In the genomic region with DNA sequence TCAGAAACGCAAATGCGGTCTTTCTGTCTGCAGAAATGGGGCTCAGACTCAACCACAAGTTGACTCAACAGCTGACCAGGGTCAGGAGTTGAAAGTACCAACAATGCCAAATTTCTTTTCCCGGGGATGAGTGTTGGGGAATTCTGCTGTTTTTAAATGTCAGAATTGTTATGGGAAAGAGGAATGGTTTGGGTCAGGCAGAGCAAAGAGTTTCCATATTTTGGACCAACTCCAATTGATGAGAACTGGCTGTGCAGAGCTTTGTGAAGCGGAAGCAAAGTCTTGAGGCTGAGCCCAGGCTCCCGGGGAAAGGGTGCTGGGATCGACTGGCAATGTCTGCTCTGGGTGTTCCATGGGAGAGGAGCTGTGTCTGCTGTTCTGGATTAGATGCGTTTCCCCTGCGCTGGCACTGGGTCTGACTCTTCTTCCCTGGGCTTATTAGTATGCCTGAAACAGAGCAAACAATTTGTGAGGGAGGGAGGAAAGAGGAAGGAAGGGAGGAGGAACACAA, we compare ENCODE assay signal across 1 cellular context.
TF ChIP-seq lines count a peak whose summit lies in the region.

No MANE protein-coding gene starts in this region.

TF ChIP-seq in K562, 482 proteins besides CTCF, POLR2A, EP300 and RAD21 (continued from another document):
- TF ChIP-seq ZMIZ1 (IDR thresholded peaks at IDR 0.05; ENCODE audit: low read depth in 2 of 2, low read length in 2 of 2): peak in 1 of 2 experiments; percentile 82; a peak in 2 of 4 replicates
- TF ChIP-seq STAG1 (CRISPR knock-in tag; IDR thresholded peaks at IDR 0.05; ENCODE audit: borderline replicate concordance): no peak
- TF ChIP-seq ARHGAP35 (IDR thresholded peaks at IDR 0.05; ENCODE audit: partially characterized antibody): no peak
- peak; percentile 51 for TF ChIP-seq NFIC (IDR thresholded peaks at IDR 0.05)
- TF ChIP-seq, protein P1, sequence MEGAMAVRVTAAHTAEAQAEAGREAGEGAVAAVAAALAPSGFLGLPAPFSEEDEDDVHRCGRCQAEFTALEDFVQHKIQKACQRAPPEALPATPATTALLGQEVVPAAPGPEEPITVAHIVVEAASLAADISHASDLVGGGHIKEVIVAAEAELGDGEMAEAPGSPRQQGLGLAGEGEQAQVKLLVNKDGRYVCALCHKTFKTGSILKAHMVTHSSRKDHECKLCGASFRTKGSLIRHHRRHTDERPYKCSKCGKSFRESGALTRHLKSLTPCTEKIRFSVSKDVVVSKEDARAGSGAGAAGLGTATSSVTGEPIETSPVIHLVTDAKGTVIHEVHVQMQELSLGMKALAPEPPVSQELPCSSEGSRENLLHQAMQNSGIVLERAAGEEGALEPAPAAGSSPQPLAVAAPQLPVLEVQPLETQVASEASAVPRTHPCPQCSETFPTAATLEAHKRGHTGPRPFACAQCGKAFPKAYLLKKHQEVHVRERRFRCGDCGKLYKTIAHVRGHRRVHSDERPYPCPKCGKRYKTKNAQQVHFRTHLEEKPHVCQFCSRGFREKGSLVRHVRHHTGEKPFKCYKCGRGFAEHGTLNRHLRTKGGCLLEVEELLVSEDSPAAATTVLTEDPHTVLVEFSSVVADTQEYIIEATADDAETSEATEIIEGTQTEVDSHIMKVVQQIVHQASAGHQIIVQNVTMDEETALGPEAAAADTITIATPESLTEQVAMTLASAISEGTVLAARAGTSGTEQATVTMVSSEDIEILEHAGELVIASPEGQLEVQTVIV (CRISPR knock-in tag; IDR thresholded peaks at IDR 0.05; ENCODE audit: borderline replicate concordance): no peak
- TF ChIP-seq, protein P2, sequence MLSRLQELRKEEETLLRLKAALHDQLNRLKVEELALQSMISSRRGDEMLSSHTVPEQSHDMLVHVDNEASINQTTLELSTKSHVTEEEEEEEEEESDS (CRISPR knock-in tag; IDR thresholded peaks at IDR 0.05): no peak
- TF ChIP-seq BCL6 (CRISPR knock-in tag; IDR thresholded peaks at IDR 0.05): no peak
- TF ChIP-seq BCOR (IDR thresholded peaks at IDR 0.05): 0 out of 2 replicates have a peak, but pooled peaks have one; percentile 15
- TF ChIP-seq NUFIP1 (IDR thresholded peaks at IDR 0.05; ENCODE audit: partially characterized antibody): no peak
- peak; percentile 95 for TF ChIP-seq ZNF23 (CRISPR knock-in tag; IDR thresholded peaks at IDR 0.05)
- TF ChIP-seq NFE2L1 (tag; IDR thresholded peaks at IDR 0.05; ENCODE audit: borderline replicate concordance, low read depth): no peak
- TF ChIP-seq SMAD1 (IDR thresholded peaks at IDR 0.05; ENCODE audit: low read depth, low read length, partially characterized antibody): no peak
- no peak for TF ChIP-seq PTBP1 (IDR thresholded peaks at IDR 0.05; ENCODE audit: low read depth, low read length)
- TF ChIP-seq ZBTB17 (CRISPR knock-in tag; IDR thresholded peaks at IDR 0.05): peak; percentile 98
- peak; percentile 61 for TF ChIP-seq DACH1 (IDR thresholded peaks at IDR 0.05; ENCODE audit: partially characterized antibody)
- TF ChIP-seq ZNF133 (CRISPR knock-in tag; IDR thresholded peaks at IDR 0.05): no peak
- TF ChIP-seq, protein P3, sequence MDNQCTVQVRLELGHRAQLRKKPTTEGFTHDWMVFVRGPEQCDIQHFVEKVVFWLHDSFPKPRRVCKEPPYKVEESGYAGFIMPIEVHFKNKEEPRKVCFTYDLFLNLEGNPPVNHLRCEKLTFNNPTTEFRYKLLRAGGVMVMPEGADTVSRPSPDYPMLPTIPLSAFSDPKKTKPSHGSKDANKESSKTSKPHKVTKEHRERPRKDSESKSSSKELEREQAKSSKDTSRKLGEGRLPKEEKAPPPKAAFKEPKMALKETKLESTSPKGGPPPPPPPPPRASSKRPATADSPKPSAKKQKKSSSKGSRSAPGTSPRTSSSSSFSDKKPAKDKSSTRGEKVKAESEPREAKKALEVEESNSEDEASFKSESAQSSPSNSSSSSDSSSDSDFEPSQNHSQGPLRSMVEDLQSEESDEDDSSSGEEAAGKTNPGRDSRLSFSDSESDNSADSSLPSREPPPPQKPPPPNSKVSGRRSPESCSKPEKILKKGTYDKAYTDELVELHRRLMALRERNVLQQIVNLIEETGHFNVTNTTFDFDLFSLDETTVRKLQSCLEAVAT (IDR thresholded peaks at IDR 0.05): peak in 1 of 2 experiments; percentile 99; a peak in 2 of 4 replicates
